Comparison of ENCODE assay signal across 3 cellular contexts in the genomic region with DNA sequence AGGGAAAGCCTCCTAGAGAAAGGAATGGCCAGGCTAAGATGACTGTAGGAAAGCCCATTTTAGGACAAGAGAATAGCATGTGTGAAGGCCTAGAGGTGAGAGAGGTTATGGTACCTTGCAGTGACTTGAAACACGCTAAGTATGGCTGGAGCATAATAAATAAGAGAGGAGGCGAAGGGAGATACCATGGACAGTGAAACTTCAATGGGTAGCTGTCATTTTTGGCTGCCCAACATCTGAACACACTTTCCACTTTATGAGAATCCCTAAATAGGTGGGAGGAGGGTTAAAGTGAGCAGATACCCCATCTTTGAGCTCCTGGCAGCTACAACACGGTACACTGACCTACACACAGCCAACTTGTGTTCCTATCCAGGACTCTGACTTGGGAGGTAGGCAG.
A peak's percentile ranks its signal among the peaks of the same experiment; 100 is the strongest.
TF ChIP-seq lines count a peak whose summit lies in the region.

No MANE protein-coding gene starts in this region.

TF ChIP-seq in HCT116, 20 proteins besides CTCF, POLR2A, EP300 and RAD21:
- no peak for TF ChIP-seq SIN3A (IDR thresholded peaks at IDR 0.05; ENCODE audit: low read depth)
- no peak for TF ChIP-seq CBX3 (IDR thresholded peaks at IDR 0.05; ENCODE audit: low read depth)
- TF ChIP-seq, protein P1, sequence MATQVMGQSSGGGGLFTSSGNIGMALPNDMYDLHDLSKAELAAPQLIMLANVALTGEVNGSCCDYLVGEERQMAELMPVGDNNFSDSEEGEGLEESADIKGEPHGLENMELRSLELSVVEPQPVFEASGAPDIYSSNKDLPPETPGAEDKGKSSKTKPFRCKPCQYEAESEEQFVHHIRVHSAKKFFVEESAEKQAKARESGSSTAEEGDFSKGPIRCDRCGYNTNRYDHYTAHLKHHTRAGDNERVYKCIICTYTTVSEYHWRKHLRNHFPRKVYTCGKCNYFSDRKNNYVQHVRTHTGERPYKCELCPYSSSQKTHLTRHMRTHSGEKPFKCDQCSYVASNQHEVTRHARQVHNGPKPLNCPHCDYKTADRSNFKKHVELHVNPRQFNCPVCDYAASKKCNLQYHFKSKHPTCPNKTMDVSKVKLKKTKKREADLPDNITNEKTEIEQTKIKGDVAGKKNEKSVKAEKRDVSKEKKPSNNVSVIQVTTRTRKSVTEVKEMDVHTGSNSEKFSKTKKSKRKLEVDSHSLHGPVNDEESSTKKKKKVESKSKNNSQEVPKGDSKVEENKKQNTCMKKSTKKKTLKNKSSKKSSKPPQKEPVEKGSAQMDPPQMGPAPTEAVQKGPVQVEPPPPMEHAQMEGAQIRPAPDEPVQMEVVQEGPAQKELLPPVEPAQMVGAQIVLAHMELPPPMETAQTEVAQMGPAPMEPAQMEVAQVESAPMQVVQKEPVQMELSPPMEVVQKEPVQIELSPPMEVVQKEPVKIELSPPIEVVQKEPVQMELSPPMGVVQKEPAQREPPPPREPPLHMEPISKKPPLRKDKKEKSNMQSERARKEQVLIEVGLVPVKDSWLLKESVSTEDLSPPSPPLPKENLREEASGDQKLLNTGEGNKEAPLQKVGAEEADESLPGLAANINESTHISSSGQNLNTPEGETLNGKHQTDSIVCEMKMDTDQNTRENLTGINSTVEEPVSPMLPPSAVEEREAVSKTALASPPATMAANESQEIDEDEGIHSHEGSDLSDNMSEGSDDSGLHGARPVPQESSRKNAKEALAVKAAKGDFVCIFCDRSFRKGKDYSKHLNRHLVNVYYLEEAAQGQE (IDR thresholded peaks at IDR 0.05; ENCODE audit: low read depth): peak; percentile 15; the same call in 1 of the 2 replicates
- no peak for TF ChIP-seq ATF3 (IDR thresholded peaks at IDR 0.05)

TF ChIP-seq in GM12878, 131 proteins besides CTCF, POLR2A, EP300 and RAD21:
- TF ChIP-seq, protein P1 (IDR thresholded peaks at IDR 0.05; ENCODE audit: low read depth, low read length): peak; percentile 35; the same call in 1 of the 2 replicates
- no peak for TF ChIP-seq USF1 (IDR thresholded peaks at IDR 0.05; ENCODE audit: borderline replicate concordance, extremely low read length, insufficient read depth, low read depth, low read length)
- TF ChIP-seq CREB1 (IDR thresholded peaks at IDR 0.05; ENCODE audit: low read depth): no peak

TF ChIP-seq in liver, 16 proteins besides CTCF, POLR2A, EP300 and RAD21:
- TF ChIP-seq, protein P1 (IDR thresholded peaks at IDR 0.05): peak; percentile 84
- TF ChIP-seq SP1 (IDR thresholded peaks at IDR 0.05): no peak
- TF ChIP-seq NR2F2 (IDR thresholded peaks at IDR 0.05): no peak
- TF ChIP-seq HNF4G (IDR thresholded peaks at IDR 0.05): no peak
- TF ChIP-seq HNF4A (conservative IDR thresholded peaks at IDR 0.05): no peak
- TF ChIP-seq RXRA (IDR thresholded peaks at IDR 0.05): no peak
TF ChIP-seq in liver: peak in this region for 1.
